8 cellular contexts compared by ENCODE assay signal in the genomic region with DNA sequence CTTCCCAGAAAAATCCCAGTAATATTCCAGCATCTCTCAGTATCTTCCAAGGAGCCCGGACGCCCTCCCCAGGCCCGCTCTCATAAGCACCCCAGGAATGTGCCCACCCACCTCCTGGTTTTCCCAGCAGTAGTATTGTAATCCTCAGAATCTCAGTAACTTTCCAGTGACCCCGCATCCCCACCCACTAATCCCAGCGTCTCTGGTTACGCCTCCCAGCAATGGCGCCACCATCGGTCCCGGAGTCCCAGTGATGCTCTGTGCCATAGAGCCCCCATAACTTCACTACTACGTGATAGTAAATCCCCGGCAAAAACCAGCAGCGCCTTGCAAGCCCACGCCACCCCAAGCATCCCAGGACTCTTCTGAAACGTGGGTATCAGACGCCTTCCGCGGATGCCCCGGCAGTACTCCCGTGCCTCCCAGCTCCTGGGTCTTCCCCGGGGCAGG. TPM values are rescaled to one million over a fixed set of nuclear protein-coding genes. Genes with fewer than 3 reads are reported as not detected.
A peak's percentile ranks its signal among the peaks of the same experiment; 100 is the strongest.
DNase-seq lines count a peak whose midpoint lies in the region; ATAC-seq, FAIRE-seq and TF ChIP-seq lines count a peak whose summit lies in the region.

No MANE protein-coding gene starts in this region.

- peaks cover 13% of the 10 kb centered on the region for H3K4me1 Mint-ChIP-seq in T-helper 2 cell treated with Interferon-gamma antibody and Interleukin-4, amounts not matched to agents 5 μg/mL and 100 μg/mL, for 36 hours (ENCODE audit: low read depth)

- H3K9me3 Mint-ChIP-seq in T-helper 2 cell treated with Interferon-gamma antibody and Interleukin-4, amounts not matched to agents 5 μg/mL and 100 μg/mL, for 36 hours = no peaks in the 10 kb centered on the region

- H3K4me1 ChIP-seq in colonic mucosa = peaks cover 4% of the 10 kb centered on the region
- H3K4me1 ChIP-seq in small intestine (ENCODE audit: control insufficient read depth in 2 of 2, insufficient read depth in 1 of 2, low read depth in 1 of 2, low read length in 1 of 2) = no peaks in the 10 kb centered on the region

- intact Hi-C loops in colonic mucosa (cut with DNase I) = no loop called here

- 0 to 1% (median 1%) methylated on average over 20 of the region's 20 CpGs for WGBS in small intestine, 3 donors

- H3K4me3 ChIP-seq in colonic mucosa (peak overlapping the region; percentile 77), small intestine (ENCODE audit: low read depth in 1 of 2, low read length in 2 of 2) (peak overlapping the region; percentile 90 to 93)

- peak overlapping the region; percentile 94 for H3K4me3 Mint-ChIP-seq in T-helper 2 cell treated with Interferon-gamma antibody and Interleukin-4, amounts not matched to agents 5 μg/mL and 100 μg/mL, for 36 hours

- no peak for ATAC-seq in HG03520 (IDR thresholded peaks at IDR 0.05; ENCODE audit: unreplicated experiment)

- DNase-seq in DMS53 (lab: John Stamatoyannopoulos, UW) (peak; percentile 60), DMS53 treated with DMSO at 0.1 percent for 48 hours (lab: John Stamatoyannopoulos, UW; ENCODE audit: unreplicated experiment) (no peak), HT1080 (ENCODE audit: low read depth) (peak; percentile 67), colonic mucosa (peak; percentile 68), kidney glomerular epithelial cell (lab: John Stamatoyannopoulos, UW) (peak; percentile 33), small intestine (peak; percentile 44)
- DNase-seq in T-helper 2 cell treated with Interferon-gamma antibody and Interleukin-4, amounts not matched to agents 5 μg/mL and 100 μg/mL, for 36 hours (ENCODE audit: low spot score) = peak; percentile 37

- FAIRE-seq in small intestine (lab: Jason Lieb, UNC) = no peak

- no peak for TF ChIP-seq CTCF in colonic mucosa (IDR thresholded peaks at IDR 0.05)

- no peaks in the 10 kb centered on the region for H3K27me3 Mint-ChIP-seq in T-helper 2 cell treated with Interferon-gamma antibody and Interleukin-4, amounts not matched to agents 5 μg/mL and 100 μg/mL, for 36 hours (ENCODE audit: low read depth)

- H3K27ac ChIP-seq in colonic mucosa (peak overlapping the region; percentile 73), small intestine (ENCODE audit: low read depth in 1 of 2, low read length in 1 of 2) (peak overlapping the region; percentile 95)

- peak overlapping the region; percentile 76 for H3K27ac Mint-ChIP-seq in T-helper 2 cell treated with Interferon-gamma antibody and Interleukin-4, amounts not matched to agents 5 μg/mL and 100 μg/mL, for 36 hours

- no peaks in the 10 kb centered on the region for H3K27me3 ChIP-seq in colonic mucosa
- no peaks in the 10 kb centered on the region for H3K27me3 ChIP-seq in small intestine (ENCODE audit: control insufficient read depth in 2 of 2, insufficient read depth in 2 of 2, low read length in 2 of 2)

- peaks cover 10% of the 10 kb centered on the region for H3K36me3 Mint-ChIP-seq in T-helper 2 cell treated with Interferon-gamma antibody and Interleukin-4, amounts not matched to agents 5 μg/mL and 100 μg/mL, for 36 hours (ENCODE audit: low read depth)

- H3K9ac ChIP-seq in colonic mucosa (ENCODE audit: low read depth in 2 of 2, low read length in 2 of 2) = peak overlapping the region; percentile 91 to 98

- H3K36me3 ChIP-seq in colonic mucosa = no peaks in the 10 kb centered on the region
- H3K36me3 ChIP-seq in small intestine (ENCODE audit: control insufficient read depth in 2 of 2, insufficient read depth in 2 of 2, low read length in 2 of 2) = peaks cover 2 to 9% of the 10 kb centered on the region in 2 donors

- no peaks in the 10 kb centered on the region for H3K9me3 ChIP-seq in colonic mucosa
- H3K9me3 ChIP-seq in small intestine (ENCODE audit: control insufficient read depth, low read depth) = no peaks in the 10 kb centered on the region

RNA-seq across cellular contexts. Expression of a gene that starts 1.0 kb away (rescaled TPM):
- total RNA-seq in HT1080 (2014; rRNA removed; shearing (Covaris generic)) = 51.1 and 55.4 TPM in 2 replicates
- polyA plus RNA-seq in HT1080 (2015; cell fraction: cytosol; rRNA removed) = 40.8 and 45.9 TPM in 2 replicates
- polyA plus RNA-seq in HT1080 (2015; cell fraction: nucleus; rRNA removed) = 63.2 and 79.4 TPM in 2 replicates
- total RNA-seq in colonic mucosa = 100 to 1,000 TPM in 1 of 2 donors, 10 to 100 TPM in 1; 93.0 to 131 TPM
- 100 to 1,000 TPM in 1 of 3 donors, 10 to 100 TPM in 2; 67.8 to 120 (median 89.0) TPM for polyA plus RNA-seq in small intestine

RNA-seq across cellular contexts. Expression of a gene that starts 12.1 kb away (rescaled TPM):
- 5.1 and 5.2 TPM in 2 replicates for total RNA-seq in HT1080 (2014; rRNA removed; shearing (Covaris generic))
- polyA plus RNA-seq in HT1080 (2015; cell fraction: cytosol; rRNA removed) = 9.3 and 11.9 TPM in 2 replicates
- 22.7 and 29.1 TPM in 2 replicates for polyA plus RNA-seq in HT1080 (2015; cell fraction: nucleus; rRNA removed)
- total RNA-seq in colonic mucosa = 10 to 100 TPM; 17.8 to 26.5 TPM
- polyA plus RNA-seq in small intestine = 10 to 100 TPM; 17.6 to 21.1 (median 18.6) TPM

RNA-seq across cellular contexts. Expression of a gene that starts 18.7 kb away (rescaled TPM):
- 25.2 and 29.8 TPM in 2 replicates for total RNA-seq in HT1080 (2014; rRNA removed; shearing (Covaris generic))
- polyA plus RNA-seq in HT1080 (2015; cell fraction: cytosol; rRNA removed) = 37.0 and 40.0 TPM in 2 replicates
- 13.1 and 16.0 TPM in 2 replicates for polyA plus RNA-seq in HT1080 (2015; cell fraction: nucleus; rRNA removed)
- 10 to 100 TPM; 20.2 to 44.1 TPM for total RNA-seq in colonic mucosa
- 10 to 100 TPM; 37.3 to 77.5 (median 75.8) TPM for polyA plus RNA-seq in small intestine

RNA-seq across cellular contexts. Expression of a gene that starts 45.7 kb away (rescaled TPM):
- total RNA-seq in HT1080 (2014; rRNA removed; shearing (Covaris generic)) = not detected in 2 replicates
- 0.73 and 3.1 TPM in 2 replicates for polyA plus RNA-seq in HT1080 (2015; cell fraction: cytosol; rRNA removed)
- 1.3 and 2.1 TPM in 2 replicates for polyA plus RNA-seq in HT1080 (2015; cell fraction: nucleus; rRNA removed)
- 1 to 10 TPM; 5.7 to 6.6 TPM for total RNA-seq in colonic mucosa
- polyA plus RNA-seq in small intestine = 10 to 100 TPM in 2 of 3 donors, 1 to 10 TPM in 1; 9.5 to 19.9 (median 19.2) TPM
